ENCODE assay signal across 4 cellular contexts in the genomic region with DNA sequence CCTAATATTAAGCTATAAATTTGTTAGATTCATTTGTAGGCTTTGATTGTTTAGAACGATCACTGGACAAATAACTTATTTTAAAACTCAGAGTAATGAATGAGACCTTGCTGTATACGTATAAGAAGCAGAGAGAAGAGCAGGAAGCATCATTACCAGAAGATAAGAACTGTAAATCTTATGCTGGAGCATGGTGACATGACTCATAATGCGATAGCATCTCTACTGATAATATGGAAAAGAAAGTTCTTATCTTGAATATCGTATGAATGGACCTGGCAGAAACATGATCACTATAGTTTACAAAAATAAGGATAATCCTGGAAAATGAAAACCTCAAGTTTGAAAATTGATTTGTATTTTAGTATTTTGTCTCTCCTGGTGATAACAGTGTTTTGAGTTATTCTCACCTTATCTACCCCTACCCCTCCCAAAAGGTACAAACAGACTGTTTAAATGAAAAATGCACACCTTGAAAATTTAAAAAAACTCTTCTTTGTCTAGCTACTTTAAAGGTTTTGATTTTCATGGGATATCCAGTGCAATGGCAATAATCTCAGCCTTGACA.
TF ChIP-seq lines count a peak whose summit lies in the region.

No MANE protein-coding gene starts in this region.

TF ChIP-seq in SK-N-SH, 30 proteins besides CTCF, POLR2A, EP300 and RAD21:
- TF ChIP-seq ZBTB33 (IDR thresholded peaks at IDR 0.05; ENCODE audit: borderline replicate concordance, low read depth) (no peak), TAF1 (IDR thresholded peaks at IDR 0.05; ENCODE audit: borderline replicate concordance, low read depth, low read length) (no peak), ELF1 (IDR thresholded peaks at IDR 0.05) (no peak), YY1 (IDR thresholded peaks at IDR 0.05; ENCODE audit: low read depth) (no peak), CHD2 (IDR thresholded peaks at IDR 0.05; ENCODE audit: low read length, partially characterized antibody) (no peak), FOSL2 (IDR thresholded peaks at IDR 0.05; ENCODE audit: borderline replicate concordance, low read depth) (peak; percentile 39; the same call in 1 of the 2 replicates)
- TF ChIP-seq, protein P1, sequence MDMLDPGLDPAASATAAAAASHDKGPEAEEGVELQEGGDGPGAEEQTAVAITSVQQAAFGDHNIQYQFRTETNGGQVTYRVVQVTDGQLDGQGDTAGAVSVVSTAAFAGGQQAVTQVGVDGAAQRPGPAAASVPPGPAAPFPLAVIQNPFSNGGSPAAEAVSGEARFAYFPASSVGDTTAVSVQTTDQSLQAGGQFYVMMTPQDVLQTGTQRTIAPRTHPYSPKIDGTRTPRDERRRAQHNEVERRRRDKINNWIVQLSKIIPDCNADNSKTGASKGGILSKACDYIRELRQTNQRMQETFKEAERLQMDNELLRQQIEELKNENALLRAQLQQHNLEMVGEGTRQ (IDR thresholded peaks at IDR 0.05; ENCODE audit: borderline replicate concordance, low read depth, low read length), result no peak

TF ChIP-seq in SK-N-SH treated with all-trans-retinoic acid at 6 μM for 48 hours, 23 proteins besides CTCF, POLR2A, EP300 and RAD21:
- TF ChIP-seq ZNF8 (CRISPR knock-in tag; IDR thresholded peaks at IDR 0.05), result no peak
- TF ChIP-seq TOX (CRISPR knock-in tag; IDR thresholded peaks at IDR 0.05; ENCODE audit: borderline replicate concordance), result no peak
- no peak for TF ChIP-seq ISL1 (CRISPR knock-in tag; IDR thresholded peaks at IDR 0.05)
- TF ChIP-seq ZC3H10 (CRISPR knock-in tag; IDR thresholded peaks at IDR 0.05), result no peak
- no peak for TF ChIP-seq BACH2 (CRISPR knock-in tag; IDR thresholded peaks at IDR 0.05; ENCODE audit: borderline replicate concordance)
- TF ChIP-seq SNAI2 (CRISPR knock-in tag; IDR thresholded peaks at IDR 0.05), result no peak
- no peak for TF ChIP-seq RARB (CRISPR knock-in tag; IDR thresholded peaks at IDR 0.05)
- TF ChIP-seq ESRRG (CRISPR knock-in tag; IDR thresholded peaks at IDR 0.05), result no peak
- no peak for TF ChIP-seq CREB5 (CRISPR knock-in tag; IDR thresholded peaks at IDR 0.05; ENCODE audit: low read depth)
- TF ChIP-seq PPARA (CRISPR knock-in tag; IDR thresholded peaks at IDR 0.05; ENCODE audit: borderline replicate concordance), result no peak
TF ChIP-seq in SK-N-SH treated with all-trans-retinoic acid at 6 μM for 48 hours: peak in this region for 0.

TF ChIP-seq in HEK293, 187 proteins besides CTCF, POLR2A, EP300 and RAD21 (continues in another document):
- no peak for TF ChIP-seq KLF1 (tag by site-specific recombination; IDR thresholded peaks at IDR 0.05)
- TF ChIP-seq PRDM10 (tag by site-specific recombination; IDR thresholded peaks at IDR 0.05), result no peak
- no peak for TF ChIP-seq GLI4 (tag by site-specific recombination; IDR thresholded peaks at IDR 0.05)
- no peak for TF ChIP-seq ZNF280C (tag by site-specific recombination; IDR thresholded peaks at IDR 0.05)
- no peak for TF ChIP-seq ZNF266 (tag by site-specific recombination; IDR thresholded peaks at IDR 0.05; ENCODE audit: low read depth)
- TF ChIP-seq ZNF530 (tag by site-specific recombination; IDR thresholded peaks at IDR 0.05; ENCODE audit: low read depth), result no peak
- no peak for TF ChIP-seq HOXC10 (CRISPR knock-in tag; IDR thresholded peaks at IDR 0.05)
- TF ChIP-seq ZNF707 (tag by site-specific recombination; IDR thresholded peaks at IDR 0.05), result no peak
- no peak for TF ChIP-seq IKZF3 (tag by site-specific recombination; IDR thresholded peaks at IDR 0.05)
- TF ChIP-seq KLF9 (tag by site-specific recombination; IDR thresholded peaks at IDR 0.05; ENCODE audit: low read depth), result no peak
- TF ChIP-seq PATZ1 (tag by site-specific recombination; IDR thresholded peaks at IDR 0.05), result no peak
- TF ChIP-seq ZNF24 (tag by site-specific recombination; IDR thresholded peaks at IDR 0.05), result no peak
- peak; percentile 22; the same call in 1 of the 2 replicates for TF ChIP-seq SP7 (tag by site-specific recombination; IDR thresholded peaks at IDR 0.05)
- 0 out of 2 replicates have a peak, but pooled peaks have one; percentile 7 for TF ChIP-seq OSR2 (tag by site-specific recombination; IDR thresholded peaks at IDR 0.05)
- TF ChIP-seq YY2 (tag by site-specific recombination; IDR thresholded peaks at IDR 0.05), result no peak

TF ChIP-seq in endothelial cell of umbilical vein, 7 proteins besides CTCF, POLR2A, EP300 and RAD21:
- TF ChIP-seq MYC (IDR thresholded peaks at IDR 0.05; ENCODE audit: low read depth, low read length) (no peak), POLR2AphosphoS5 (IDR thresholded peaks at IDR 0.05; ENCODE audit: insufficient read depth, low read depth, low read length) (no peak), FOS (IDR thresholded peaks at IDR 0.05; ENCODE audit: borderline replicate concordance, insufficient read depth, low read length) (no peak), GATA2 (IDR thresholded peaks at IDR 0.05; ENCODE audit: insufficient read depth, insufficient read length, low read depth, low read length) (peak; percentile 33)
